ENCODE assay signal across 8 cellular contexts in genomic region chr9:7117676-7118561, GRCh38.
DNase-seq lines count a peak whose midpoint lies in the region; ATAC-seq lines count a peak whose summit lies in the region.

No MANE protein-coding gene starts in this region.

- peak; percentile 76 for ATAC-seq in HG02840 (IDR thresholded peaks at IDR 0.05; ENCODE audit: low FRiP score, unreplicated experiment)

- DNase-seq in DMS79 treated with DMSO at 0.1 percent for 48 hours (lab: John Stamatoyannopoulos, UW): peak; percentile 27
- DNase-seq in DMS79 (lab: John Stamatoyannopoulos, UW): no peak
- peak; percentile 41 for DNase-seq in NCI-H146 treated with DMSO at 0.1 percent for 48 hours (lab: John Stamatoyannopoulos, UW; ENCODE audit: unreplicated experiment)
- peak; percentile 34 for DNase-seq in renal cortical epithelial cell (ENCODE audit: low read depth)
- no peak for DNase-seq in midbrain (lab: John Stamatoyannopoulos, UW)
- no peak for DNase-seq in activated effector memory CD4-positive, alpha-beta T cell treated with Interleukin-2 at 50 U/mL for 16 hours
- no peak for DNase-seq in islet precursor cell

Comparison
In these comparisons a context has a peak if more than half of its experiments do, and no peak if none do; other contexts are left out.
1. DNase-seq: peak in DMS79 treated with DMSO at 0.1 percent for 48 hours (single experiment), NCI-H146 treated with DMSO at 0.1 percent for 48 hours (single experiment) and renal cortical epithelial cell (single experiment); none in DMS79 (single experiment), midbrain (single experiment), activated effector memory CD4-positive, alpha-beta T cell treated with Interleukin-2 at 50 U/mL for 16 hours (single experiment) and islet precursor cell (single experiment).